8 cellular contexts compared by ENCODE assay signal in genomic region chr11:106988151-106988806, GRCh38. TPM values are rescaled to one million over a fixed set of nuclear protein-coding genes. Genes with fewer than 3 reads are reported as not detected.
A peak's percentile ranks its signal among the peaks of the same experiment; 100 is the strongest.
DNase-seq lines count a peak whose midpoint lies in the region; ATAC-seq, FAIRE-seq and TF ChIP-seq lines count a peak whose summit lies in the region.

No MANE protein-coding gene starts in this region.

- no peak for ATAC-seq in HG03442 (IDR thresholded peaks at IDR 0.05; ENCODE audit: unreplicated experiment)
- ATAC-seq in GM18909 (IDR thresholded peaks at IDR 0.05; ENCODE audit: poor library complexity, unreplicated experiment) = no peak

- FAIRE-seq in endometrium (lab: Jason Lieb, UNC) = peak; percentile 99

- H3K36me3 ChIP-seq in BJ (ENCODE audit: control insufficient read depth, insufficient read depth, low read length) (no peaks in the 10 kb centered on the region), mucosa of rectum (ENCODE audit: control insufficient read depth in 2 of 2, insufficient read depth in 2 of 2, low read length in 2 of 2) (no peaks in the 10 kb centered on the region)

- no peaks in the 10 kb centered on the region for H3K9me3 ChIP-seq in mucosa of rectum (ENCODE audit: control insufficient read depth in 2 of 2, low read length in 2 of 2)

- H3K27me3 ChIP-seq in BJ (ENCODE audit: control insufficient read depth, insufficient read depth, low read length) (no peaks in the 10 kb centered on the region), mucosa of rectum (ENCODE audit: control insufficient read depth in 2 of 2, insufficient read depth in 2 of 2, low read length in 2 of 2) (no peaks in the 10 kb centered on the region)

- DNase-seq in BJ (ENCODE audit: low read depth) (peak; percentile 90), NOMO-1 (lab: John Stamatoyannopoulos, UW; ENCODE audit: unreplicated experiment in 2 of 2) (peak; percentile 57 to 72), NCI-H446 (lab: John Stamatoyannopoulos, UW) (no peak), SHP77 (lab: John Stamatoyannopoulos, UW) (no peak)

- H3K4me3 ChIP-seq in BJ (ENCODE audit: low read depth, low read length) (no peak overlapping the region), mucosa of rectum (ENCODE audit: low read length in 2 of 2) (no peak overlapping the region)

- POLR2A ChIA-PET in BJ (lab: Charles Lee) = interaction anchor here (0.9 kb wide), 1 partner anchor 27 kb away, joined by 4 read pairs; no protein-coding TSS in a partner anchor

- no peak overlapping the region for H3K9ac ChIP-seq in mucosa of rectum (ENCODE audit: low read depth in 1 of 2, low read length in 2 of 2)

- H3K4me1 ChIP-seq in mucosa of rectum (ENCODE audit: control insufficient read depth in 2 of 2, insufficient read depth in 2 of 2, low read length in 2 of 2) = no peaks in the 10 kb centered on the region

- no peak for TF ChIP-seq CTCF in BJ (IDR thresholded peaks at IDR 0.05; ENCODE audit: insufficient read depth, low read depth, low read length)

- H3K27ac ChIP-seq in mucosa of rectum (ENCODE audit: low read depth in 2 of 2, low read length in 2 of 2) = peak overlapping the region; percentile 1 to 26

- CTCF ChIA-PET in BJ (lab: Yijun Ruan, JAX) = interaction anchor here (1.1 to 2.0 kb wide), 2 partner anchors 10 to 27 kb away, joined by 4 to 7 read pairs; no protein-coding TSS in a partner anchor

RNA-seq across cellular contexts. Expression of gene GUCY1A2, which starts 30.0 kb away (rescaled TPM):
- 0.53 and 1.2 TPM in 2 replicates for polyA plus RNA-seq in BJ (2011; rRNA removed)
- polyA minus RNA-seq in BJ (2011; rRNA and poly(A)+ RNA removed) = 3.4 and 3.7 TPM in 2 replicates

Comparison
In these comparisons a context has a peak if more than half of its experiments do, and no peak if none do; other contexts are left out.
1. DNase-seq: peak in BJ (single experiment) and NOMO-1 (2 of 2); none in NCI-H446 (0 of 2) and SHP77 (0 of 2).